Comparison of ENCODE assay signal across 9 cellular contexts in genomic region chr1:200262326-200262965, GRCh38.
DNase-seq lines count a peak whose midpoint lies in the region; ATAC-seq and TF ChIP-seq lines count a peak whose summit lies in the region.
"Had no signal": no experiment of that assay in that cellular context is flagged by ENCODE, and none has a peak within 500 bp of the region (broad histone marks: within the 10 kb centered on the region; RNA-seq: fewer than 3 reads in every experiment).

No MANE protein-coding gene starts in this region.

- peak overlapping the region; percentile 2; the same call in 1 of the 2 replicates for H3K4me2 ChIP-seq in MM.1S (ENCODE audit: low read depth, low read length)

- H4K20me1 ChIP-seq in MM.1S (ENCODE audit: insufficient read depth, low read length): no peaks in the 10 kb centered on the region

- H3K9me3 ChIP-seq in MM.1S (replicated peaks; ENCODE audit: insufficient read depth, low read length): no peaks in the 10 kb centered on the region

- H3F3A ChIP-seq in MM.1S (ENCODE audit: insufficient read depth, low read length): no peaks in the 10 kb centered on the region

- TF ChIP-seq CTCF in MM.1S (IDR thresholded peaks at IDR 0.05; ENCODE audit: low read length): peak; percentile 50

- H3K27me3 ChIP-seq in MM.1S (replicated peaks; ENCODE audit: insufficient read depth, low read length): no peaks in the 10 kb centered on the region

- H3K9ac ChIP-seq in MM.1S (ENCODE audit: low read length): no peak overlapping the region

- no peak overlapping the region for H3K4me3 ChIP-seq in MM.1S (ENCODE audit: low read length)

- peak; percentile 39 for DNase-seq in stimulated activated CD4-positive, alpha-beta T cell treated with anti-CD3 and anti-CD28 coated beads, Interleukin-15, amount 100 ng/mL, for 24 hours
- no peak for DNase-seq in stimulated activated CD4-positive, alpha-beta T cell treated with anti-CD3 and anti-CD28 coated beads, Interleukin-4, amount 100 ng/mL, for 4 hours
- DNase-seq in MM.1S (peak; percentile 47), hypothalamus (lab: John Stamatoyannopoulos, UW) (no peak), C1 segment of cervical spinal cord (lab: John Stamatoyannopoulos, UW) (no peak), foreskin melanocyte (no peak), NCI-H2107 treated with DMSO at 0.1 percent for 48 hours (lab: John Stamatoyannopoulos, UW; ENCODE audit: unreplicated experiment) (no peak)
- DNase-seq: CD4-positive, CD25-positive, alpha-beta regulatory T cell had no signal

- H3K27ac ChIP-seq in MM.1S (ENCODE audit: low read length): no peak overlapping the region

- H3K36me3 ChIP-seq in MM.1S (replicated peaks; ENCODE audit: insufficient read depth, low read length): no peaks in the 10 kb centered on the region

- H2AFZ ChIP-seq in MM.1S (ENCODE audit: low read length): peak overlapping the region; percentile 5; the same call in 1 of the 2 replicates

- H3K4me1 ChIP-seq in MM.1S (ENCODE audit: low read length): no peaks in the 10 kb centered on the region

- ATAC-seq in HG02610 (IDR thresholded peaks at IDR 0.05; ENCODE audit: unreplicated experiment): peak; percentile 94

- no peaks in the 10 kb centered on the region for H3K79me2 ChIP-seq in MM.1S (ENCODE audit: low read length)

- H3K9me2 ChIP-seq in MM.1S (replicated peaks; ENCODE audit: insufficient read depth, low read length): no peaks in the 10 kb centered on the region

Comparison
In these comparisons a context has a peak if more than half of its experiments do, and no peak if none do; other contexts are left out.
1. DNase-seq: peak in stimulated activated CD4-positive, alpha-beta T cell treated with anti-CD3 and anti-CD28 coated beads, Interleukin-15, amount 100 ng/mL, for 24 hours (single experiment) and MM.1S (single experiment); none in stimulated activated CD4-positive, alpha-beta T cell treated with anti-CD3 and anti-CD28 coated beads, Interleukin-4, amount 100 ng/mL, for 4 hours (0 of 2), hypothalamus (0 of 51), C1 segment of cervical spinal cord (0 of 14), foreskin melanocyte (single experiment) and NCI-H2107 treated with DMSO at 0.1 percent for 48 hours (single experiment).